Comparison of ENCODE assay signal across 24 cellular contexts in genomic region chr15:70275461-70276138, GRCh38.
DNase-seq lines count a peak whose midpoint lies in the region; ATAC-seq and TF ChIP-seq lines count a peak whose summit lies in the region.
"Had no signal": no experiment of that assay in that cellular context is flagged by ENCODE, and none has a peak within 500 bp of the region (broad histone marks: within the 10 kb centered on the region; RNA-seq: fewer than 3 reads in every experiment).

No MANE protein-coding gene starts in this region.

- peak; percentile 12 to 14 for DNase-seq in activated T-cell treated with anti-CD3 and anti-CD28 coated beads, Interleukin-2, amount 50 U/mL, for 48 hours
- no peak for DNase-seq in activated T-cell treated with anti-CD3 and anti-CD28 coated beads, Interleukin-2, amount 50 U/mL, for 4 hours
- peak; percentile 56 for DNase-seq in RWPE2 (ENCODE audit: low spot score)
- peak; percentile 52 for DNase-seq in mesendoderm
- peak; percentile 29 for DNase-seq in upper lobe of right lung
- DNase-seq in SK-N-DZ (ENCODE audit: low spot score), result no peak
- no peak for DNase-seq in NOMO-1 treated with DMSO at 0.1 percent for 48 hours (lab: John Stamatoyannopoulos, UW; ENCODE audit: unreplicated experiment)
- DNase-seq: 8988T; AML-193; C1 segment of cervical spinal cord; Calu3; CD8-positive, alpha-beta memory T cell; DMS153; GM23248; HCEC 1CT; IMR-90; MV-4-11; NCI-H1105 treated with DMSO at 0.1 percent for 48 hours; NCI-H2029 treated with DMSO at 0.1 percent for 48 hours; NCI-H226; NCI-H510A treated with DMSO at 0.1 percent for 48 hours; NCI-H748 treated with DMSO at 0.1 percent for 48 hours; NK-92 treated with Interleukin-12 subunit alpha and Interleukin-12 subunit beta, amount 100 ng/mL, for 24 hours had no signal

- no peaks in the 10 kb centered on the region for H3K27me3 ChIP-seq in RWPE2 (ENCODE audit: insufficient read depth, poor library complexity, severe bottlenecking)
- no peaks in the 10 kb centered on the region for H3K27me3 ChIP-seq in mesendoderm (ENCODE audit: insufficient read depth, low read length, poor library complexity)
- H3K27me3 ChIP-seq in upper lobe of right lung, result no peaks in the 10 kb centered on the region
- H3K27me3 ChIP-seq: Peyer's patch had no signal

- H3K79me1 ChIP-seq in mesendoderm (ENCODE audit: low read length), result no peaks in the 10 kb centered on the region

- TF ChIP-seq CTCF in RWPE2 (IDR thresholded peaks at IDR 0.05; ENCODE audit: poor library complexity, severe bottlenecking) (no peak), upper lobe of right lung (IDR thresholded peaks at IDR 0.05) (no peak)

- peaks cover 14% of the 10 kb centered on the region for H3K4me1 ChIP-seq in RWPE2 (ENCODE audit: insufficient read depth, poor library complexity, severe bottlenecking)
- no peaks in the 10 kb centered on the region for H3K4me1 ChIP-seq in mesendoderm (ENCODE audit: control insufficient read depth, low read depth, low read length)
- peaks cover 6% of the 10 kb centered on the region for H3K4me1 ChIP-seq in upper lobe of right lung

- H3K27ac ChIP-seq in RWPE2 (ENCODE audit: poor library complexity, severe bottlenecking), result no peak overlapping the region
- no peak overlapping the region for H3K27ac ChIP-seq in mesendoderm (ENCODE audit: low read depth, low read length)
- no peak overlapping the region for H3K27ac ChIP-seq in upper lobe of right lung
- H3K27ac ChIP-seq: GM23248, Peyer's patch had no signal

- no peaks in the 10 kb centered on the region for H3K36me3 Mint-ChIP-seq in activated T-cell treated with anti-CD3 and anti-CD28 coated beads, Interleukin-2, amount 50 U/mL, for 4 hours (ENCODE audit: insufficient read depth)

- H3K79me2 ChIP-seq in mesendoderm (ENCODE audit: control insufficient read depth, insufficient read depth, low read length), result no peaks in the 10 kb centered on the region

- H4K5ac ChIP-seq in mesendoderm (ENCODE audit: low read length), result no peak overlapping the region

- no peak overlapping the region for H2BK5ac ChIP-seq in mesendoderm (ENCODE audit: low read length)

- H3K56ac ChIP-seq in mesendoderm (ENCODE audit: low read length), result no peak overlapping the region

- H3K4ac ChIP-seq in mesendoderm (ENCODE audit: low read depth, low read length), result no peak overlapping the region

- no peak overlapping the region for H3K23ac ChIP-seq in mesendoderm (ENCODE audit: low read length)

- intact Hi-C loops in upper lobe of right lung (cut with DNase I), result no loop called here

- H3K9me3 ChIP-seq in RWPE2 (ENCODE audit: severe bottlenecking) (no peaks in the 10 kb centered on the region), upper lobe of right lung (no peaks in the 10 kb centered on the region)
- H3K9me3 ChIP-seq: Peyer's patch had no signal

- peaks cover 3% of the 10 kb centered on the region for H3K4me1 Mint-ChIP-seq in activated T-cell treated with anti-CD3 and anti-CD28 coated beads, Interleukin-2, amount 50 U/mL, for 4 hours (ENCODE audit: low read depth)
- H3K4me1 Mint-ChIP-seq: CD8-positive, alpha-beta memory T cell had no signal

- no peak overlapping the region for H4K8ac ChIP-seq in mesendoderm (ENCODE audit: low read depth, low read length)

- peaks cover 3% of the 10 kb centered on the region for H3K27me3 Mint-ChIP-seq in activated T-cell treated with anti-CD3 and anti-CD28 coated beads, Interleukin-2, amount 50 U/mL, for 4 hours (ENCODE audit: low read depth)

- no peak overlapping the region for H3K18ac ChIP-seq in mesendoderm (ENCODE audit: low read length)

- no peak overlapping the region for H3K9ac ChIP-seq in mesendoderm (ENCODE audit: low read length)
- H3K9ac ChIP-seq: GM23248 had no signal

- no peak overlapping the region for H2BK15ac ChIP-seq in mesendoderm (replicated peaks; ENCODE audit: low read depth)

- H3K4me3 ChIP-seq in RWPE2 (ENCODE audit: severe bottlenecking) (no peak overlapping the region), mesendoderm (ENCODE audit: low read length) (no peak overlapping the region), upper lobe of right lung (no peak overlapping the region)
- H3K4me3 ChIP-seq: GM23248, Peyer's patch had no signal

- H3K36me3 ChIP-seq in RWPE2 (ENCODE audit: low read depth), result no peaks in the 10 kb centered on the region
- H3K36me3 ChIP-seq in mesendoderm (ENCODE audit: control insufficient read depth, insufficient read depth, low read length), result no peaks in the 10 kb centered on the region
- H3K36me3 ChIP-seq in upper lobe of right lung, result no peaks in the 10 kb centered on the region
- H3K36me3 ChIP-seq: Peyer's patch had no signal

- no CpG with 5 or more reads among the region's 8 CpGs for WGBS in mesendoderm (ENCODE audit: extremely low coverage, insufficient coverage, low lambda C conversion rate)

- no peaks in the 10 kb centered on the region for H3K9me3 Mint-ChIP-seq in activated T-cell treated with anti-CD3 and anti-CD28 coated beads, Interleukin-2, amount 50 U/mL, for 4 hours
- H3K9me3 Mint-ChIP-seq: CD8-positive, alpha-beta memory T cell had no signal

- no peak overlapping the region for H2BK120ac ChIP-seq in mesendoderm (ENCODE audit: low read depth, low read length)

- no peak overlapping the region for H3K4me3 Mint-ChIP-seq in activated T-cell treated with anti-CD3 and anti-CD28 coated beads, Interleukin-2, amount 50 U/mL, for 4 hours
- H3K4me3 Mint-ChIP-seq: CD8-positive, alpha-beta memory T cell had no signal

- no peak overlapping the region for H3K4me2 ChIP-seq in mesendoderm (ENCODE audit: low read length)

- ATAC-seq in activated T-cell treated with anti-CD3 and anti-CD28 coated beads, Interleukin-2, amount 50 U/mL, for 4 hours, result no peak
- ATAC-seq in RWPE2 (ENCODE audit: low read depth) (no peak), upper lobe of right lung (no peak)

- H2AK5ac ChIP-seq in mesendoderm (ENCODE audit: low read length), result no peak overlapping the region

Comparison
In these comparisons a context has a peak if more than half of its experiments do, and no peak if none do; other contexts are left out.
1. DNase-seq: peak in activated T-cell treated with anti-CD3 and anti-CD28 coated beads, Interleukin-2, amount 50 U/mL, for 48 hours (2 of 2), RWPE2 (single experiment), mesendoderm (single experiment) and upper lobe of right lung (single experiment); none in activated T-cell treated with anti-CD3 and anti-CD28 coated beads, Interleukin-2, amount 50 U/mL, for 4 hours (single experiment), SK-N-DZ (single experiment) and NOMO-1 treated with DMSO at 0.1 percent for 48 hours (single experiment).